2 cellular contexts compared by ENCODE assay signal in the genomic region with DNA sequence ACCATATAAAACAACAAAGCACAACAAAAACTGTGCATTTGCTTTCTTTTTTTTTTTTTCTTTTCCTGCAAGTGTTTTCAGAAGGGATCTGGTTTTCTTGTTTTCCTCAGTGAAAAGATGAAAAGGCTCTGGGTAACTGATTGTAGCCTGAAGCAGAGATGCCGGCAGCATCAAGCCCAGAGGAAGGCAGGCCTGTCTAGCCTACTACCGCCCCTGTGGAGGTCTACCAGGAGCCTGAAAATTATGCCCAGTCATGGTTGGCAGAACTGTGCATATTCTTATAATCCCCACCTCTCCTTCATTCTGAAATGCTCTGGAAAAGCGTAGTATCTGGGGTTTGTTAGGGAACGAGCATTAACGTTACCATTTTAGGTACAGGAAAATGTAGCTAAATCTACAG.
A peak's percentile ranks its signal among the peaks of the same experiment; 100 is the strongest.
TF ChIP-seq lines count a peak whose summit lies in the region.

No MANE protein-coding gene starts in this region.

TF ChIP-seq in HepG2, 621 proteins besides CTCF, POLR2A, EP300 and RAD21:
- TF ChIP-seq NFE2L2 (IDR thresholded peaks at IDR 0.05; ENCODE audit: low read length) = peak; percentile 85
- no peak for TF ChIP-seq IRF2 (CRISPR knock-in tag; IDR thresholded peaks at IDR 0.05)

TF ChIP-seq in H1, 55 proteins besides CTCF, POLR2A, EP300 and RAD21:
- TF ChIP-seq MAFK (IDR thresholded peaks at IDR 0.05; ENCODE audit: low read depth, low read length) = peak; percentile 70; the same call in 1 of the 2 replicates
- no peak for TF ChIP-seq EZH2 (IDR thresholded peaks at IDR 0.05; ENCODE audit: low read depth, low read length, severe bottlenecking)
- peak; percentile 88 for TF ChIP-seq BACH1 (IDR thresholded peaks at IDR 0.05; ENCODE audit: low read length)
